1 cellular context compared by ENCODE assay signal in genomic region chr2:2681611-2682295, GRCh38.
TF ChIP-seq lines count a peak whose summit lies in the region.

No MANE protein-coding gene starts in this region.

TF ChIP-seq in liver, 16 proteins besides CTCF, POLR2A, EP300 and RAD21 (continued from another document):
- TF ChIP-seq REST (IDR thresholded peaks at IDR 0.05) (no peak), HNF4G (IDR thresholded peaks at IDR 0.05) (no peak), NR2F2 (IDR thresholded peaks at IDR 0.05) (no peak), EGR1 (IDR thresholded peaks at IDR 0.05; ENCODE audit: low read depth in 2 of 2) (no peak), RXRA (IDR thresholded peaks at IDR 0.05) (no peak), ATF3 (IDR thresholded peaks at IDR 0.05) (no peak), ZBTB33 (IDR thresholded peaks at IDR 0.05) (no peak)
TF ChIP-seq in liver: peak in this region for 2.
